12 cellular contexts compared by ENCODE assay signal in genomic region chr9:131650254-131650653, GRCh38.
DNase-seq lines count a peak whose midpoint lies in the region; ATAC-seq, FAIRE-seq and TF ChIP-seq lines count a peak whose summit lies in the region.
"Had no signal": no experiment of that assay in that cellular context is flagged by ENCODE, and none has a peak within 500 bp of the region (broad histone marks: within the 10 kb centered on the region; RNA-seq: fewer than 3 reads in every experiment).

No MANE protein-coding gene starts in this region.

- H3K9me3 ChIP-seq in A549 (no peaks in the 10 kb centered on the region), MG63 (no peaks in the 10 kb centered on the region)

- no peaks in the 10 kb centered on the region for H3K36me3 Mint-ChIP-seq in natural killer cell

- TF ChIP-seq EP300 in A549 (IDR thresholded peaks at IDR 0.05): no peak

- no peaks in the 10 kb centered on the region; the same call in none of the 2 replicates for H3K36me3 ChIP-seq in MG63

- ATAC-seq in A549 (peak; percentile 33 to 65; a peak in 4 of 6 replicates), esophagus mucosa (peak; percentile 43), natural killer cell (no peak)

- CTCF ChIA-PET in A549 (lab: Yijun Ruan, JAX): interaction anchor here (1.0 to 1.7 kb wide), 5 partner anchors 10 to 97 kb away, joined by 3 to 6 read pairs (median 3); partner anchors contain the start of gene RAPGEF1

- H3K4me2 ChIP-seq in A549: no peak overlapping the region

- no peak for TF ChIP-seq POLR2A in A549 (IDR thresholded peaks at IDR 0.05; ENCODE audit: low read length)

- intact Hi-C loops in natural killer cell (cut with micrococcal nuclease): no loop called here

- TF ChIP-seq CTCF in A549 (IDR thresholded peaks at IDR 0.05): no peak
- no peak for TF ChIP-seq CTCF in natural killer cell (IDR thresholded peaks at IDR 0.05)

- H3K4me1 ChIP-seq in A549: peaks cover 25% of the 10 kb centered on the region; the same call in 2 of the 3 replicates

- peak overlapping the region; percentile 71 to 75 for H3K27ac Mint-ChIP-seq in natural killer cell

- 78% methylated on average over 4 of the region's 4 CpGs for WGBS in A549 (ENCODE audit: missing lambda C conversion rate)

- DNase-seq in A549 (ENCODE audit: low read depth in 1 of 2, low spot score in 1 of 2): peak in 1 of 2 experiments; percentile 37
- peak; percentile 88 for DNase-seq in MG63
- no peak for DNase-seq in natural killer cell
- DNase-seq in activated CD4-positive, alpha-beta T cell treated with anti-CD3 and anti-CD28 coated beads for 4 hours: no peak
- DNase-seq in DMS 273 (lab: John Stamatoyannopoulos, UW; ENCODE audit: unreplicated experiment): no peak
- no peak for DNase-seq in effector CD4-positive, alpha-beta T cell
- DNase-seq in activated CD4-positive, CD25-positive, alpha-beta regulatory T cell treated with anti-CD3 and anti-CD28 coated beads, Interleukin-2, amount 50 U/mL, for 72 hours: no peak
- DNase-seq: CD4-positive, CD25-positive, alpha-beta regulatory T cell; erythroblast had no signal

- POLR2A ChIA-PET in A549 (lab: Yijun Ruan, JAX): no interaction called here

- H3K4me1 Mint-ChIP-seq in natural killer cell: peaks cover 48 to 60% of the 10 kb centered on the region in 2 donors

- TF ChIP-seq RAD21 in A549 (conservative IDR thresholded peaks at IDR 0.05 in 1 of 2, IDR thresholded peaks at IDR 0.05 in 1 of 2): no peak

- no peak for FAIRE-seq in A549 (lab: Jason Lieb, UNC)
- FAIRE-seq: urothelium cell line had no signal

- no peaks in the 10 kb centered on the region for H3K27me3 ChIP-seq in MG63

- H3K4me3 ChIP-seq in A549 (no peak overlapping the region), MG63 (no peak overlapping the region)

- H3K27me3 Mint-ChIP-seq in natural killer cell (ENCODE audit: low read depth in 2 of 2): no peaks in the 10 kb centered on the region
- H3K27me3 Mint-ChIP-seq: activated naive CD8-positive, alpha-beta T cell; CD4-positive, CD25-positive, alpha-beta regulatory T cell had no signal

- H3K27ac ChIP-seq in A549: no peak overlapping the region

- no peak overlapping the region for H3K4me3 Mint-ChIP-seq in natural killer cell
- H3K4me3 Mint-ChIP-seq: activated naive CD8-positive, alpha-beta T cell; CD4-positive, CD25-positive, alpha-beta regulatory T cell had no signal

- H3K9me3 Mint-ChIP-seq in natural killer cell: no peaks in the 10 kb centered on the region
- H3K9me3 Mint-ChIP-seq: CD4-positive, CD25-positive, alpha-beta regulatory T cell had no signal

TF ChIP-seq in A549, 52 proteins besides CTCF, POLR2A, EP300 and RAD21:
- TF ChIP-seq MAFK (IDR thresholded peaks at IDR 0.05; ENCODE audit: partially characterized antibody): peak; percentile 21
- no peak for TF ChIP-seq HES2 (IDR thresholded peaks at IDR 0.05)

Comparison
In these comparisons a context has a peak if more than half of its experiments do, and no peak if none do; other contexts are left out.
1. ATAC-seq: peak in A549 (2 of 2) and esophagus mucosa (single experiment); none in natural killer cell (0 of 3).